9 cellular contexts compared by ENCODE assay signal in genomic region chr7:5354460-5355279, GRCh38.
DNase-seq lines count a peak whose midpoint lies in the region; ATAC-seq and TF ChIP-seq lines count a peak whose summit lies in the region.
"Had no signal": no experiment of that assay in that cellular context is flagged by ENCODE, and none has a peak within 500 bp of the region (broad histone marks: within the 10 kb centered on the region; RNA-seq: fewer than 3 reads in every experiment).

No MANE protein-coding gene starts in this region.

- no peak overlapping the region for H3K4me3 Mint-ChIP-seq in activated T-cell treated with anti-CD3 and anti-CD28 coated beads, Interleukin-2, amount 50 U/mL, for 24 hours

- H3K27ac Mint-ChIP-seq in activated T-cell treated with anti-CD3 and anti-CD28 coated beads, Interleukin-2, amount 50 U/mL, for 24 hours = peak overlapping the region; percentile 2

- H3K27ac ChIP-seq in left lung = peak overlapping the region in 1 of 2 donors; percentile 33
- peak overlapping the region; percentile 10 for H3K27ac ChIP-seq in vagina

- H3K9me3 ChIP-seq in left lung = no peaks in the 10 kb centered on the region
- H3K9me3 ChIP-seq in vagina = no peaks in the 10 kb centered on the region

- no peak overlapping the region for H3K4me3 ChIP-seq in choroid plexus epithelial cell (ENCODE audit: low read depth, low read length)
- no peak overlapping the region for H3K4me3 ChIP-seq in left lung
- H3K4me3 ChIP-seq in vagina = peak overlapping the region in 1 of 2 donors; percentile 13

- H3K4me1 ChIP-seq in left lung = peaks cover 11 to 31% of the 10 kb centered on the region in 2 donors
- H3K4me1 ChIP-seq in vagina = peaks cover 34% of the 10 kb centered on the region

- peaks cover 88% of the 10 kb centered on the region for H3K36me3 Mint-ChIP-seq in activated T-cell treated with anti-CD3 and anti-CD28 coated beads, Interleukin-2, amount 50 U/mL, for 24 hours (ENCODE audit: low read depth)

- H3K4me1 Mint-ChIP-seq in activated T-cell treated with anti-CD3 and anti-CD28 coated beads, Interleukin-2, amount 50 U/mL, for 24 hours (ENCODE audit: low read depth) = peaks cover 13% of the 10 kb centered on the region

- no peaks in the 10 kb centered on the region for H3K9me3 Mint-ChIP-seq in activated T-cell treated with anti-CD3 and anti-CD28 coated beads, Interleukin-2, amount 50 U/mL, for 24 hours
- H3K9me3 Mint-ChIP-seq: naive B cell had no signal

- DNase-seq in activated T-cell treated with anti-CD3 and anti-CD28 coated beads, Interleukin-2, amount 50 U/mL, for 24 hours = no peak
- no peak for DNase-seq in activated T-cell treated with anti-CD3 and anti-CD28 coated beads for 4 hours
- DNase-seq in choroid plexus epithelial cell (ENCODE audit: low read depth) = peak; percentile 27
- DNase-seq in left lung = peak in 1 of 2 donors; percentile 66
- no peak for DNase-seq in vagina (ENCODE audit: extremely low spot score in 2 of 2)
- no peak for DNase-seq in T-helper 9 cell
- DNase-seq in stimulated activated naive CD4-positive, alpha-beta T cell (lab: John Stamatoyannopoulos, UW) = no peak
- DNase-seq: naive B cell had no signal

- TF ChIP-seq CTCF in choroid plexus epithelial cell (conservative IDR thresholded peaks at IDR 0.05; ENCODE audit: low read depth, low read length) (no peak), left lung (IDR thresholded peaks at IDR 0.05) (no peak), vagina (IDR thresholded peaks at IDR 0.05) (no peak)

- H3K27me3 Mint-ChIP-seq in activated T-cell treated with anti-CD3 and anti-CD28 coated beads, Interleukin-2, amount 50 U/mL, for 24 hours = no peaks in the 10 kb centered on the region
- H3K27me3 Mint-ChIP-seq: naive B cell had no signal

- peaks cover 0 to 100% of the 10 kb centered on the region in 2 donors for H3K36me3 ChIP-seq in left lung
- H3K36me3 ChIP-seq in vagina = peaks cover 0 to 64% of the 10 kb centered on the region in 2 donors

- no peak for TF ChIP-seq POLR2A in vagina (IDR thresholded peaks at IDR 0.05)

- intact Hi-C loops in left lung (cut with DNase I) = loop anchor here in 1 of 2 donors (10.0 kb wide), 1 partner anchor 120 kb away; no protein-coding TSS in a partner anchor
- intact Hi-C loops in vagina (cut with DNase I) = no loop called here

- H3K27me3 ChIP-seq in left lung (no peaks in the 10 kb centered on the region), vagina (no peaks in the 10 kb centered on the region)

- peak; percentile 14 for ATAC-seq in left lung
- ATAC-seq in GM21526 (IDR thresholded peaks at IDR 0.05; ENCODE audit: low FRiP score, unreplicated experiment) = no peak
